ENCODE assay signal across 17 cellular contexts in genomic region chr5:134948929-134949328, GRCh38. TPM values are rescaled to one million over a fixed set of nuclear protein-coding genes. Genes with fewer than 3 reads are reported as not detected.
DNase-seq lines count a peak whose midpoint lies in the region; ATAC-seq, FAIRE-seq and TF ChIP-seq lines count a peak whose summit lies in the region.
"Had no signal": no experiment of that assay in that cellular context is flagged by ENCODE, and none has a peak within 500 bp of the region (broad histone marks: within the 10 kb centered on the region; RNA-seq: fewer than 3 reads in every experiment).

No MANE protein-coding gene starts in this region.

- TF ChIP-seq CTCF in K562 (IDR thresholded peaks at IDR 0.05 in 2 of 3, conservative IDR thresholded peaks at IDR 0.05 in 1 of 3; ENCODE audit: insufficient read depth in 2 of 3, low read depth in 1 of 3, low read length in 3 of 3) = no peak
- no peak for TF ChIP-seq CTCF in gastroesophageal sphincter (IDR thresholded peaks at IDR 0.05)
- TF ChIP-seq CTCF in uterus (IDR thresholded peaks at IDR 0.05) = no peak

- ATAC-seq in Right ventricle myocardium inferior (peak; percentile 67), K562 (no peak; the same call in 2 of the 3 replicates), gastroesophageal sphincter (peak; percentile 62), GM18861 (IDR thresholded peaks at IDR 0.05; ENCODE audit: unreplicated experiment) (no peak)
- ATAC-seq: effector memory CD8-positive, alpha-beta T cell; T-helper 17 cell had no signal

- H3K9me1 ChIP-seq in K562 (ENCODE audit: control insufficient read depth, insufficient read depth, low read length) = no peaks in the 10 kb centered on the region

- BruUV-seq in K562 (replicated peaks; lab: Mats Ljungman, UMichigan) = no TSS peak

- no peak overlapping the region for H2AFZ ChIP-seq in K562 (ENCODE audit: low read depth, low read length)

- H3K79me2 ChIP-seq in K562 (ENCODE audit: control insufficient read depth, insufficient read depth, low read length) = no peaks in the 10 kb centered on the region

- H3K36me3 ChIP-seq in K562 (ENCODE audit: control insufficient read depth, insufficient read depth, low read length) (no peaks in the 10 kb centered on the region), gastroesophageal sphincter (no peaks in the 10 kb centered on the region), uterus (no peaks in the 10 kb centered on the region), HAP-1 (replicated peaks) (no peaks in the 10 kb centered on the region)
- H3K36me3 ChIP-seq: neutrophil, thoracic aorta had no signal

- intact Hi-C loops in Right ventricle myocardium inferior (cut with DNase I) = no loop called here
- intact Hi-C loops in cardiac septum (cut with DNase I) = loop anchor here (10.0 kb wide), 1 partner anchor 246 kb away; no protein-coding TSS in a partner anchor
- intact Hi-C loops in K562 (cut with micrococcal nuclease) = no loop called here
- intact Hi-C loops in uterus (cut with DNase I; ENCODE audit: low total_unique reads) = no loop called here

- no peaks in the 10 kb centered on the region for H3K27me3 ChIP-seq in K562 (ENCODE audit: control insufficient read depth in 2 of 2, insufficient read depth in 2 of 2, low read length in 2 of 2)
- no peaks in the 10 kb centered on the region for H3K27me3 ChIP-seq in gastroesophageal sphincter
- no peaks in the 10 kb centered on the region for H3K27me3 ChIP-seq in uterus
- no peaks in the 10 kb centered on the region for H3K27me3 ChIP-seq in HAP-1 (ENCODE audit: low read depth)
- H3K27me3 ChIP-seq: neutrophil had no signal

- H3K4me3 ChIP-seq in K562 (no peak overlapping the region), gastroesophageal sphincter (no peak overlapping the region), uterus (no peak overlapping the region), HAP-1 (no peak overlapping the region)
- H3K4me3 ChIP-seq: thoracic aorta had no signal

- H3K4me1 ChIP-seq in K562 (replicated peaks in 1 of 2; ENCODE audit: control insufficient read depth in 2 of 2, insufficient read depth in 2 of 2, low read length in 2 of 2) = no peaks in the 10 kb centered on the region
- H3K4me1 ChIP-seq in gastroesophageal sphincter = peaks cover 0 to 16% (median 3%) of the 10 kb centered on the region in 3 donors
- no peaks in the 10 kb centered on the region for H3K4me1 ChIP-seq in uterus
- no peaks in the 10 kb centered on the region for H3K4me1 ChIP-seq in HAP-1

- peak; percentile 32 for FAIRE-seq in K562 (lab: Jason Lieb, UNC)

- CTCF ChIA-PET in K562 (lab: Yijun Ruan, JAX; ENCODE audit: low intra/inter-chr PET ratio) = no interaction called here

- TF ChIP-seq EP300 in K562 (IDR thresholded peaks at IDR 0.05; ENCODE audit: low read length) = no peak
- TF ChIP-seq EP300 in gastroesophageal sphincter (IDR thresholded peaks at IDR 0.05) = no peak

- WGBS in K562 (ENCODE audit: insufficient coverage, low coverage, missing lambda C conversion rate) = 61% methylated on average over 5 of the region's 5 CpGs
- WGBS in gastroesophageal sphincter (ENCODE audit: low coverage in 1 of 2), 2 donors = 57 to 58% methylated on average over 1 of the region's 5 CpGs

- TF ChIP-seq RAD21 in K562 (CRISPR knock-in tag; conservative IDR thresholded peaks at IDR 0.05 in 1 of 2, IDR thresholded peaks at IDR 0.05 in 1 of 2) = no peak

- H3K4me2 ChIP-seq in K562 (ENCODE audit: insufficient read depth, low read length) = no peak overlapping the region

- TF ChIP-seq POLR2A in K562 (conservative IDR thresholded peaks at IDR 0.05) (no peak), gastroesophageal sphincter (IDR thresholded peaks at IDR 0.05) (no peak), uterus (IDR thresholded peaks at IDR 0.05) (no peak)

- no peaks in the 10 kb centered on the region for H3K9me3 ChIP-seq in K562 (replicated peaks; ENCODE audit: control insufficient read depth, insufficient read depth, low read depth, low read length)
- peaks cover 0 to 2% (median 0%) of the 10 kb centered on the region in 3 donors for H3K9me3 ChIP-seq in gastroesophageal sphincter
- H3K9me3 ChIP-seq in uterus = no peaks in the 10 kb centered on the region
- H3K9me3 ChIP-seq in HAP-1 = no peaks in the 10 kb centered on the region
- H3K9me3 ChIP-seq: neutrophil had no signal

- POLR2A ChIA-PET in K562 (lab: Yijun Ruan, JAX) = interaction anchor here (0.7 to 2.0 kb wide), 3 partner anchors 10 to 46 kb away, joined by 3 to 8 read pairs (median 4); no protein-coding TSS in a partner anchor

- DNase-seq in Right ventricle myocardium inferior (ENCODE audit: missing footprints) (no peak), cardiac septum (ENCODE audit: low spot score) (no peak), K562 (ENCODE audit: extremely low read depth in 1 of 4, low spot score in 3 of 4) (peak in 1 of 4 experiments; percentile 11), uterus (peak; percentile 22 to 66), activated gamma-delta T cell (lab: John Stamatoyannopoulos, UW) (no peak), HAP-1 (ENCODE audit: low spot score in 2 of 2) (no peak)
- DNase-seq: ACHN; activated CD4-positive, alpha-beta T cell treated with anti-CD3 and anti-CD28 coated beads for 48 hours; activated T-cell treated with anti-CD3 and anti-CD28 coated beads, Interleukin-2, amount 50 U/mL, for 48 hours; effector memory CD8-positive, alpha-beta T cell; NCI-H1694; NCI-H524; T-helper 17 cell had no signal

- in situ Hi-C loops in K562 (cut with MboI) = no loop called here
- in situ Hi-C loops in HAP-1 (cut with MboI; ENCODE audit: low sequenced_read_pairs) = no loop called here

- no peaks in the 10 kb centered on the region for H4K20me1 ChIP-seq in K562 (replicated peaks; ENCODE audit: control insufficient read depth, insufficient read depth, low read length)

- no peak overlapping the region for H3K27ac ChIP-seq in K562 (ENCODE audit: extremely low read depth, low read depth, low read length)
- H3K27ac ChIP-seq in gastroesophageal sphincter = peak overlapping the region in 3 of 4 donors; percentile 2 to 67 (median 22)
- H3K27ac ChIP-seq in uterus = no peak overlapping the region
- H3K27ac ChIP-seq: neutrophil, thoracic aorta had no signal

- H3K9ac ChIP-seq in K562 (ENCODE audit: insufficient read depth in 1 of 2, low read depth in 2 of 2, low read length in 2 of 2) = no peak overlapping the region

TF ChIP-seq in K562, 482 proteins besides CTCF, POLR2A, EP300 and RAD21 (continues in another document):
- TF ChIP-seq JUND (IDR thresholded peaks at IDR 0.05; ENCODE audit: borderline replicate concordance, low read depth, low read length) (0 out of 2 replicates have a peak, but pooled peaks have one; percentile 30), JUND (tag; IDR thresholded peaks at IDR 0.05; ENCODE audit: borderline replicate concordance, low read depth, low read length) (no peak), NR2F6 (CRISPR knock-in tag; IDR thresholded peaks at IDR 0.05) (no peak), MEIS2 (IDR thresholded peaks at IDR 0.05; ENCODE audit: partially characterized antibody) (peak; percentile 23), MEF2D (tag; conservative IDR thresholded peaks at IDR 0.05; ENCODE audit: low read depth) (no peak), KLF6 (CRISPR knock-in tag; IDR thresholded peaks at IDR 0.05; ENCODE audit: borderline replicate concordance) (no peak), CBX5 (IDR thresholded peaks at IDR 0.05; ENCODE audit: borderline replicate concordance, low read depth) (no peak)

RNA-seq across cellular contexts. Expression of gene CATSPER3, which starts 18.8 kb away (rescaled TPM):
- 1.1 TPM for total RNA-seq in Right ventricle myocardium inferior
- 0.54 TPM for total RNA-seq in cardiac septum
- 3.2 TPM in 2 replicates for total RNA-seq in K562 (2011; cell fraction: chromatin; rRNA removed; ENCODE audit: low replicate concordance)
- 2.2 and 2.4 TPM in 2 replicates for total RNA-seq in K562 (2011; cell fraction: nucleolus; rRNA removed)
- 1.5 and 1.7 TPM in 2 replicates for total RNA-seq in K562 (2011; cell fraction: nucleoplasm; rRNA removed)
- 0.14 and 0.45 TPM in 2 replicates for total RNA-seq in K562 (2014; rRNA removed)
- total RNA-seq in K562 (2014; rRNA removed; fragmentation: Illumina TruSeq; extraction: Trizol) = 0.22 and 0.44 TPM in 2 replicates
- total RNA-seq in K562 (2015; rRNA removed; fragmentation: Illumina TruSeq; extraction: Trizol) = 0.38 and 0.43 TPM in 2 replicates
- 0.34 and 0.49 TPM in 2 replicates for total RNA-seq in K562 (2021)
- 1.5 and 1.7 TPM in 2 replicates for polyA plus RNA-seq in K562 (2011; rRNA removed)
- 0.86 and 1.4 TPM in 2 replicates for polyA plus RNA-seq in K562 (2011; cell fraction: cytosol; rRNA removed)
- polyA plus RNA-seq in K562 (2011; cell fraction: nucleus; rRNA removed) = 2.2 and 4.2 TPM in 2 replicates
- polyA plus RNA-seq in K562 (2012) = 0.44 and 0.97 TPM in 2 replicates
- polyA plus RNA-seq in K562 (2014; fragmentation: Illumina TruSeq; extraction: Trizol) = 0.29 and 0.37 TPM in 2 replicates
- polyA plus RNA-seq in K562 (2014; fragmentation: Nextera tagmentation; extraction: Ambion mirVana) = under 1 TPM; 0.60 to 0.62 TPM
- polyA plus RNA-seq in K562 (2014; rRNA removed) = 0.22 and 0.61 TPM in 2 replicates
- polyA minus RNA-seq in K562 (2011; rRNA and poly(A)+ RNA removed) = 1.3 and 1.8 TPM in 2 replicates
- not detected in 2 replicates for polyA minus RNA-seq in K562 (2011; cell fraction: cytosol; rRNA and poly(A)+ RNA removed)
- 0.94 and 1.00 TPM in 2 replicates for polyA minus RNA-seq in K562 (2011; cell fraction: nucleus; rRNA and poly(A)+ RNA removed)
- under 1 TPM in 2 of 4 donors, not detected in 2; 0.62 to 0.78 TPM for total RNA-seq in gastroesophageal sphincter
- total RNA-seq in uterus = 1 to 10 TPM in 1 of 4 donors, under 1 TPM in 1, not detected in 2; 0.48 to 2.7 TPM
- total RNA-seq: thoracic aorta had no signal

RNA-seq across cellular contexts. Expression of gene PCBD2, which starts 44.0 kb away (rescaled TPM):
- total RNA-seq in Right ventricle myocardium inferior (24.7 TPM), cardiac septum (21.2 TPM), K562 (2014; rRNA removed) (5.2 and 8.9 TPM in 2 replicates), K562 (2014; rRNA removed; fragmentation: Illumina TruSeq; extraction: Trizol) (8.0 and 8.4 TPM in 2 replicates), K562 (2015; rRNA removed; fragmentation: Illumina TruSeq; extraction: Trizol) (6.7 and 6.8 TPM in 2 replicates), K562 (2021) (8.0 and 10.4 TPM in 2 replicates), gastroesophageal sphincter (10 to 100 TPM in 2 of 4 donors, 1 to 10 TPM in 2; 8.3 to 10.8 (median 9.5) TPM), uterus (10 to 100 TPM in 2 of 4 donors, 1 to 10 TPM in 2; 1.8 to 15.1 (median 8.2) TPM)
- 16.5 and 20.4 TPM in 2 replicates for total RNA-seq in K562 (2011; cell fraction: chromatin; rRNA removed; ENCODE audit: low replicate concordance)
- total RNA-seq in K562 (2011; cell fraction: nucleolus; rRNA removed) = 7.8 and 9.9 TPM in 2 replicates
- 19.7 and 32.0 TPM in 2 replicates for total RNA-seq in K562 (2011; cell fraction: nucleoplasm; rRNA removed)
- polyA plus RNA-seq in K562 (2011; rRNA removed) (13.8 and 15.4 TPM in 2 replicates), K562 (2014; fragmentation: Illumina TruSeq; extraction: Trizol) (6.8 and 7.0 TPM in 2 replicates), K562 (2014; fragmentation: Nextera tagmentation; extraction: Ambion mirVana) (1 to 10 TPM; 7.1 to 7.8 TPM), K562 (2014; rRNA removed) (8.0 and 10.7 TPM in 2 replicates)
- 5.9 and 10.1 TPM in 2 replicates for polyA plus RNA-seq in K562 (2011; cell fraction: cytosol; rRNA removed)
- polyA plus RNA-seq in K562 (2011; cell fraction: nucleus; rRNA removed) = 8.4 and 12.2 TPM in 2 replicates
- polyA plus RNA-seq in K562 (2012) = 7.2 and 8.8 TPM in 2 replicates
- polyA minus RNA-seq in K562 (2011; rRNA and poly(A)+ RNA removed) = 5.7 and 8.1 TPM in 2 replicates
- polyA minus RNA-seq in K562 (2011; cell fraction: cytosol; rRNA and poly(A)+ RNA removed) = 5.2 and 6.5 TPM in 2 replicates
- 5.0 and 5.7 TPM in 2 replicates for polyA minus RNA-seq in K562 (2011; cell fraction: nucleus; rRNA and poly(A)+ RNA removed)

Comparison
In these comparisons a context has a peak if more than half of its experiments do, and no peak if none do; other contexts are left out.
1. ATAC-seq: peak in Right ventricle myocardium inferior (single experiment) and gastroesophageal sphincter (single experiment); none in K562 (single experiment) and GM18861 (single experiment).
2. DNase-seq: peak in uterus (2 of 2); none in Right ventricle myocardium inferior (single experiment), cardiac septum (single experiment), activated gamma-delta T cell (single experiment) and HAP-1 (0 of 2).
3. H3K27ac ChIP-seq: peak in gastroesophageal sphincter (3 of 4); none in K562 (single experiment) and uterus (0 of 2).